Comparison of ENCODE assay signal across 1 cellular context in the genomic region with DNA sequence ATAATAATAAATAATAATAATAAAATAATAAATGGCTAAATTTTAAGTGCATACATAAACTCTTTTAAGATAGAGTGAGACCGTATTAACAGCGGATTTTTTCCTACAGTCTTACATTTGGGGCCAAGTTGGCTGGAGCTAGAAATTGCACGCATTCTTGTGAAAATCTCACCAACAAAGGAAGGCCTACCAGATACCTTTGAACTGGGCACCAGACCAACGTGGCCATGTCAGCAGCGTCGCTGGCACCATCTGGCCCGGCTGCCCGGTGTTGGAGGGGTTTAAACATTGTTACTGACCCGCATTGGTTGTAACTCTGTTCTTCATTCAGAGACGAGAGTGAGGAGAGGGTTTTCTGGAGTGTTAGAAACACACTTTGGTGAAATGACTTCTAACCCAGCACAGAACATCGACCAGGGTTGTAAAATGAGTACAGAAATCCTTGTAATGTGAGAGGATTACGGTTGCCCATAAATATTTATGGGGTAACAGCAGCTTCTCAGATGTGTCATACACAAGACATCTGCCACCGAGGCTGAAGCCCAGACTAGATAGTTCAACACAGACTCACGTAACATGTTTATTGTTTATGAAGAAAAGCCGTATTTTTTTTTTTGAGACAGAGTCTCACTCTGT.
TF ChIP-seq lines count a peak whose summit lies in the region.

No MANE protein-coding gene starts in this region.

TF ChIP-seq in A549, 52 proteins besides CTCF, POLR2A, EP300 and RAD21 (continued from another document):
- TF ChIP-seq, protein P1, sequence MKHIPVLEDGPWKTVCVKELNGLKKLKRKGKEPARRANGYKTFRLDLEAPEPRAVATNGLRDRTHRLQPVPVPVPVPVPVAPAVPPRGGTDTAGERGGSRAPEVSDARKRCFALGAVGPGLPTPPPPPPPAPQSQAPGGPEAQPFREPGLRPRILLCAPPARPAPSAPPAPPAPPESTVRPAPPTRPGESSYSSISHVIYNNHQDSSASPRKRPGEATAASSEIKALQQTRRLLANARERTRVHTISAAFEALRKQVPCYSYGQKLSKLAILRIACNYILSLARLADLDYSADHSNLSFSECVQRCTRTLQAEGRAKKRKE (CRISPR knock-in tag; IDR thresholded peaks at IDR 0.05; ENCODE audit: low read depth) = no peak
- TF ChIP-seq RARB (CRISPR knock-in tag; IDR thresholded peaks at IDR 0.05) = no peak
